Comparison of ENCODE assay signal across 20 cellular contexts in genomic region chr2:12821656-12822055, GRCh38.
"Had no signal": no experiment of that assay in that cellular context is flagged by ENCODE, and none has a peak within 500 bp of the region (broad histone marks: within the 10 kb centered on the region; RNA-seq: fewer than 3 reads in every experiment).

No MANE protein-coding gene starts in this region.

- H3K4me3 ChIP-seq: ascending aorta, esophagus squamous epithelium, prostate gland, right atrium auricular region, skin epidermis, suprapubic skin, transverse colon, uterus had no signal

- ATAC-seq: naive thymus-derived CD4-positive, alpha-beta T cell had no signal

- H3K36me3 Mint-ChIP-seq: immature natural killer cell had no signal

- DNase-seq: activated B cell treated with CpG ODN at 0.5 μM for 24 hours; activated naive CD4-positive, alpha-beta T cell; effector CD8-positive, alpha-beta T cell; esophagus squamous epithelium; immature natural killer cell; kidney glomerular epithelial cell; mesendoderm; naive thymus-derived CD4-positive, alpha-beta T cell; SHP77 treated with DMSO at 0.1 percent for 48 hours; SK-N-SH; stimulated activated naive CD4-positive, alpha-beta T cell treated with Interleukin-2 at 50 U/mL for 16 hours; transverse colon; uterus had no signal

- H3K36me3 ChIP-seq: ascending aorta, esophagus squamous epithelium, prostate gland, right atrium auricular region, suprapubic skin, transverse colon, uterus had no signal

- FAIRE-seq: endothelial cell of umbilical vein had no signal

- H3K9me3 Mint-ChIP-seq: activated B cell treated with CpG ODN at 0.5 μM for 24 hours; dendritic cell treated with granulocyte-macrophage colony-stimulating factor and Interleukin-4, amounts not matched to agents 40 ng/mL and 50 ng/mL, for 4 days; immature natural killer cell; naive thymus-derived CD4-positive, alpha-beta T cell had no signal

- H3K27ac Mint-ChIP-seq: activated B cell treated with CpG ODN at 0.5 μM for 24 hours; dendritic cell treated with granulocyte-macrophage colony-stimulating factor and Interleukin-4, amounts not matched to agents 40 ng/mL and 50 ng/mL, for 4 days; immature natural killer cell; naive thymus-derived CD4-positive, alpha-beta T cell had no signal

- H3K27me3 ChIP-seq: ascending aorta, right atrium auricular region, suprapubic skin, transverse colon, uterus had no signal

- H3K4me3 Mint-ChIP-seq: activated B cell treated with CpG ODN at 0.5 μM for 24 hours; dendritic cell treated with granulocyte-macrophage colony-stimulating factor and Interleukin-4, amounts not matched to agents 40 ng/mL and 50 ng/mL, for 4 days; immature natural killer cell; naive thymus-derived CD4-positive, alpha-beta T cell had no signal
